In genomic region chr2:18614042-18614441, GRCh38 we compare ENCODE assay signal across 28 cellular contexts. TPM values are rescaled to one million over a fixed set of nuclear protein-coding genes. Genes with fewer than 3 reads are reported as not detected.
"Had no signal": no experiment of that assay in that cellular context is flagged by ENCODE, and none has a peak within 500 bp of the region (broad histone marks: within the 10 kb centered on the region; RNA-seq: fewer than 3 reads in every experiment).

No MANE protein-coding gene starts in this region.

- H3K4me1 ChIP-seq: sigmoid colon had no signal

- DNase-seq: activated CD4-positive, alpha-beta T cell treated with anti-CD3 and anti-CD28 coated beads, Interleukin-2, amount 50 U/mL, for 4 hours; activated CD8-positive, alpha-beta memory T cell treated with anti-CD3 and anti-CD28 coated beads for 24 hours; activated CD8-positive, alpha-beta memory T cell treated with anti-CD3 and anti-CD28 coated beads, Interleukin-2, amount 50 U/mL, for 48 hours; activated naive CD4-positive, alpha-beta T cell; activated T-cell treated with anti-CD3 and anti-CD28 coated beads, Interleukin-2, amount 50 U/mL, for 4 hours; effector memory CD4-positive, alpha-beta T cell; head of caudate nucleus; islet precursor cell; left cardiac atrium; nucleus accumbens; retina; sigmoid colon; stimulated activated CD4-positive, alpha-beta T cell treated with anti-CD3 and anti-CD28 coated beads, Interleukin-4, amount 100 ng/mL, for 1 hour; stimulated activated naive CD4-positive, alpha-beta T cell treated with Interleukin-2 at 50 U/mL for 16 hours; T1000; upper lobe of left lung had no signal

- H3K4me3 ChIP-seq: cardiac muscle cell, gastroesophageal sphincter, sigmoid colon, upper lobe of left lung had no signal

- H3K36me3 ChIP-seq: cardiac muscle cell, gastroesophageal sphincter, sigmoid colon, upper lobe of left lung had no signal

- H3K9me3 ChIP-seq: gastroesophageal sphincter, sigmoid colon, upper lobe of left lung had no signal

- ATAC-seq: activated T-cell treated with anti-CD3 and anti-CD28 coated beads, Interleukin-2, amount 50 U/mL, for 4 hours; gastroesophageal sphincter; left cardiac atrium; WTC11 had no signal

- H3K27ac ChIP-seq: cardiac muscle cell, gastroesophageal sphincter, sigmoid colon, upper lobe of left lung had no signal

- H3K27me3 ChIP-seq: cardiac muscle cell, gastroesophageal sphincter, sigmoid colon, upper lobe of left lung had no signal

RNA-seq across cellular contexts. Expression of gene NT5C1B, which starts 24.7 kb away (rescaled TPM):
- total RNA-seq: activated T-cell treated with anti-CD3 and anti-CD28 coated beads, Interleukin-2, amount 50 U/mL, for 4 hours; activated T-helper 2 cell treated with anti-CD3 and anti-CD28 coated beads, Interferon-gamma antibody, Interleukin-2, Interleukin-4, amounts not matched to agents 10 μg/mL and 5 μg/mL and 100 μg/mL, durations not matched to agents 14 hours and 24 hours and 36 hours; cardiac muscle cell; dermis microvascular lymphatic vessel endothelial cell; left cardiac atrium; lower leg skin; mononuclear cell; posterior vena cava; sigmoid colon; T-helper 1 cell treated with Interleukin-12 subunit alpha and Interleukin-12 subunit beta and Interleukin-4 antibody, amounts not matched to agents 30 ng/mL and 1 ng/mL, for 36 hours; upper lobe of left lung; WTC11 had no signal
- polyA plus RNA-seq: esophagus, neural cell, sigmoid colon, thymus had no signal
